30 cellular contexts compared by ENCODE assay signal in the genomic region with DNA sequence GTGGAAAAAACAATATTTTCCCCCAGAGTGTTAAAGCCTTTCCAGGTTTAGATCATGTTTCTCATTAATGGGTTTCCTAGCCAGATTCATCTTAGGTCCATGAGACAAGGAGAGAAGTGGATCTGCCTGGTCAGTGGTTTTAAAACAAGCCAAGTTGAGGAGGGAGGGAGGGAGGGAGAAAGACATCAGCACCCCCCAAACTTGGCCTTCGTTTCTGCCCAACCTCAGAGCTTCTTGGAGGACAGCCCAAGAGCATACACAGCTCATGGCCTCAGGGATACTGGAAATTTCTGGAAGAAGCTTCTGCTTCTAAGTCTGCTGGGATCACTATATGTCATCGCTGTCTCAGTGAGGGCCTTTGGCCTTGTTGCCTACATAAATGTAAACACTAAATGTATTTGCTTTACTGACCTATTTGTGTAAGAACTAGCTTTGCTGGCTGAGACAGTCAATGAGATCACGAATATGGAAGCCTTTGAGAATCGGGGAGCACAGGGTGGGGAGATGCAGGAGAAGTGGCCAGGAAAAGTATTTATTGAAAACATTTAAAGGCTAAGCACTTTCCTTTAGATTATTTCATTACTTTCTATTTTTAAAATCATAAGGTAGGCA.
"Had no signal": no experiment of that assay in that cellular context is flagged by ENCODE, and none has a peak within 500 bp of the region (broad histone marks: within the 10 kb centered on the region; RNA-seq: fewer than 3 reads in every experiment).

No MANE protein-coding gene starts in this region.

- H3K9me3 Mint-ChIP-seq: activated CD4-positive, alpha-beta T cell treated with anti-CD3 and anti-CD28 coated beads, Interleukin-2, amount 10 ng/mL, durations not matched to agents 24 days and 14 days; activated naive CD4-positive, alpha-beta T cell treated with anti-CD3 and anti-CD28 coated beads for 36 hours; activated naive CD8-positive, alpha-beta T cell treated with anti-CD3 and anti-CD28 coated beads, Interleukin-2, amount 10 ng/mL, durations not matched to agents 7 days and 5 days; activated T-helper 1 cell treated with anti-CD3 and anti-CD28 coated beads, Interleukin-12 subunit alpha, Interleukin-12 subunit beta, Interleukin-2, Interleukin-4 antibody, amounts not matched to agents 30 ng/mL and 10 ng/mL and 1 ng/mL, durations not matched to agents 14 hours and 24 hours and 36 hours; effector memory CD8-positive, alpha-beta T cell had no signal

- H3K4me2 ChIP-seq: smooth muscle cell had no signal

- H3K27ac Mint-ChIP-seq: activated CD4-positive, alpha-beta memory T cell treated with anti-CD3 and anti-CD28 coated beads for 36 hours; activated CD4-positive, alpha-beta T cell treated with anti-CD3 and anti-CD28 coated beads, Interleukin-2, amount 10 ng/mL, durations not matched to agents 24 days and 14 days; activated naive CD4-positive, alpha-beta T cell treated with anti-CD3 and anti-CD28 coated beads for 36 hours; activated naive CD8-positive, alpha-beta T cell treated with anti-CD3 and anti-CD28 coated beads, Interleukin-2, amount 10 ng/mL, durations not matched to agents 7 days and 5 days; activated T-helper 1 cell treated with anti-CD3 and anti-CD28 coated beads, Interleukin-12 subunit alpha, Interleukin-12 subunit beta, Interleukin-2, Interleukin-4 antibody, amounts not matched to agents 30 ng/mL and 10 ng/mL and 1 ng/mL, durations not matched to agents 14 hours and 24 hours and 36 hours; effector memory CD8-positive, alpha-beta T cell; nephron progenitor cell; stimulated activated naive B cell treated with anti-CD40 and anti-IgM and Interleukin-4, amounts not matched to agents 10 μg/mL and 1 μg/mL and 100 μg/mL, for 72 hours had no signal

- H3K27ac ChIP-seq: ascending aorta, brain microvascular endothelial cell, left ventricle myocardium inferior, neutrophil, prostate gland, stomach, tibial artery, upper lobe of right lung, WERI-Rb-1 had no signal

- H3K27me3 Mint-ChIP-seq: activated CD4-positive, alpha-beta T cell treated with anti-CD3 and anti-CD28 coated beads, Interleukin-2, amount 10 ng/mL, durations not matched to agents 24 days and 14 days; activated naive CD8-positive, alpha-beta T cell treated with anti-CD3 and anti-CD28 coated beads, Interleukin-2, amount 10 ng/mL, durations not matched to agents 7 days and 5 days had no signal

- H3K36me3 Mint-ChIP-seq: activated CD4-positive, alpha-beta memory T cell treated with anti-CD3 and anti-CD28 coated beads for 36 hours; activated naive CD8-positive, alpha-beta T cell treated with anti-CD3 and anti-CD28 coated beads, Interleukin-2, amount 10 ng/mL, durations not matched to agents 7 days and 5 days; stimulated activated naive B cell treated with anti-CD40 and anti-IgM and Interleukin-4, amounts not matched to agents 10 μg/mL and 1 μg/mL and 100 μg/mL, for 72 hours had no signal

- FAIRE-seq: islet of Langerhans had no signal

- H3K27me3 ChIP-seq: ascending aorta, brain microvascular endothelial cell, neutrophil, upper lobe of right lung had no signal

- H3K4me3 ChIP-seq: ascending aorta, left ventricle myocardium inferior, lung, prostate gland, smooth muscle cell, stomach, tibial artery, upper lobe of right lung had no signal

- ATAC-seq: effector memory CD8-positive, alpha-beta T cell; stimulated activated naive B cell treated with anti-CD40 and anti-IgM and Interleukin-4, amounts not matched to agents 10 μg/mL and 1 μg/mL and 100 μg/mL, for 72 hours; upper lobe of right lung had no signal

- H3K36me3 ChIP-seq: ascending aorta, brain microvascular endothelial cell, left ventricle myocardium inferior, neutrophil, prostate gland, stomach, tibial artery, upper lobe of right lung, WERI-Rb-1 had no signal

- H3K9me3 ChIP-seq: neutrophil, prostate gland, upper lobe of right lung had no signal

- H3K4me3 Mint-ChIP-seq: activated CD4-positive, alpha-beta memory T cell treated with anti-CD3 and anti-CD28 coated beads for 36 hours; activated CD4-positive, alpha-beta T cell treated with anti-CD3 and anti-CD28 coated beads, Interleukin-2, amount 10 ng/mL, durations not matched to agents 24 days and 14 days; activated naive CD4-positive, alpha-beta T cell treated with anti-CD3 and anti-CD28 coated beads for 36 hours; activated naive CD8-positive, alpha-beta T cell treated with anti-CD3 and anti-CD28 coated beads, Interleukin-2, amount 10 ng/mL, durations not matched to agents 7 days and 5 days; activated T-helper 1 cell treated with anti-CD3 and anti-CD28 coated beads, Interleukin-12 subunit alpha, Interleukin-12 subunit beta, Interleukin-2, Interleukin-4 antibody, amounts not matched to agents 30 ng/mL and 10 ng/mL and 1 ng/mL, durations not matched to agents 14 hours and 24 hours and 36 hours; effector memory CD8-positive, alpha-beta T cell; nephron progenitor cell; stimulated activated naive B cell treated with anti-CD40 and anti-IgM and Interleukin-4, amounts not matched to agents 10 μg/mL and 1 μg/mL and 100 μg/mL, for 72 hours had no signal

- H3K4me1 Mint-ChIP-seq: activated CD4-positive, alpha-beta T cell treated with anti-CD3 and anti-CD28 coated beads, Interleukin-2, amount 10 ng/mL, durations not matched to agents 24 days and 14 days; activated naive CD8-positive, alpha-beta T cell treated with anti-CD3 and anti-CD28 coated beads, Interleukin-2, amount 10 ng/mL, durations not matched to agents 7 days and 5 days; stimulated activated naive B cell treated with anti-CD40 and anti-IgM and Interleukin-4, amounts not matched to agents 10 μg/mL and 1 μg/mL and 100 μg/mL, for 72 hours had no signal

- DNase-seq: activated CD4-positive, alpha-beta memory T cell treated with anti-CD3 and anti-CD28 coated beads for 36 hours; activated CD4-positive, alpha-beta T cell treated with anti-CD3 and anti-CD28 coated beads, Interleukin-2, amount 10 ng/mL, durations not matched to agents 24 days and 14 days; activated CD4-positive, CD25-positive, alpha-beta regulatory T cell treated with anti-CD3 and anti-CD28 coated beads, Interleukin-2, amount 50 U/mL, for 72 hours; activated CD8-positive, alpha-beta memory T cell treated with anti-CD3 and anti-CD28 coated beads, Interleukin-2, amount 50 U/mL, for 4 hours; activated effector memory CD4-positive, alpha-beta T cell treated with anti-CD3 and anti-CD28 coated beads, Interleukin-2, amount 50 U/mL, for 16 hours; activated naive CD4-positive, alpha-beta T cell treated with anti-CD3 and anti-CD28 coated beads for 36 hours; activated naive CD8-positive, alpha-beta T cell treated with anti-CD3 and anti-CD28 coated beads, Interleukin-2, amount 10 ng/mL, durations not matched to agents 7 days and 5 days; activated T-cell treated with anti-CD3 and anti-CD28 coated beads, Interleukin-2, amount 50 U/mL, for 1 hour; brain microvascular endothelial cell; cortex of kidney; effector memory CD8-positive, alpha-beta T cell; left ventricle myocardium inferior; nephron progenitor cell; retina; stimulated activated CD4-positive, alpha-beta T cell treated with anti-CD3 and anti-CD28 coated beads, Interleukin-1b, Interleukin-23, amount 100 ng/mL, for 48 hours; stimulated activated CD4-positive, alpha-beta T cell treated with anti-CD3 and anti-CD28 coated beads, Interleukin-4, amount 100 ng/mL, for 4 hours; stimulated activated CD8-positive, alpha-beta memory T cell treated with anti-CD3 and anti-CD28 coated beads, Interleukin-4, amount 100 ng/mL, for 48 hours; stimulated activated naive B cell treated with anti-CD40 and anti-IgM and Interleukin-4, amounts not matched to agents 10 μg/mL and 1 μg/mL and 100 μg/mL, for 72 hours; stomach; T-helper 9 cell; tibial artery; upper lobe of right lung; WERI-Rb-1 had no signal

- H3K4me1 ChIP-seq: ascending aorta, left ventricle myocardium inferior, prostate gland, tibial artery, upper lobe of right lung had no signal
